ENCODE assay signal across 17 cellular contexts in genomic region chr3:130761730-130762311, GRCh38.
"Had no signal": no experiment of that assay in that cellular context is flagged by ENCODE, and none has a peak within 500 bp of the region (broad histone marks: within the 10 kb centered on the region; RNA-seq: fewer than 3 reads in every experiment).

No MANE protein-coding gene starts in this region.

- H3K27me3 ChIP-seq: ascending aorta, neutrophil, vagina had no signal

- DNase-seq: activated CD4-positive, alpha-beta T cell treated with anti-CD3 and anti-CD28 coated beads for 1 hour; activated CD4-positive, alpha-beta T cell treated with anti-CD3 and anti-CD28 coated beads, Interleukin-2, amount 50 U/mL, for 48 hours; activated naive CD4-positive, alpha-beta T cell treated with anti-CD3 and anti-CD28 coated beads for 36 hours; activated naive CD8-positive, alpha-beta T cell treated with anti-CD3 and anti-CD28 coated beads, Interleukin-2, amount 50 U/mL, for 24 hours; endodermal cell; erythroblast; mucosa of descending colon; naive thymus-derived CD4-positive, alpha-beta T cell; retina; T-helper 9 cell had no signal

- H3K4me1 ChIP-seq: ascending aorta, vagina had no signal

- H3K27ac ChIP-seq: ascending aorta, neutrophil, tibial nerve, vagina had no signal

- H3K9me3 ChIP-seq: ascending aorta, mucosa of descending colon, neutrophil, tibial nerve, vagina had no signal

- ATAC-seq: activated naive CD8-positive, alpha-beta T cell treated with anti-CD3 and anti-CD28 coated beads, Interleukin-2, amount 50 U/mL, for 24 hours; left lobe of liver; mucosa of descending colon; naive thymus-derived CD4-positive, alpha-beta T cell; stimulated activated memory B cell treated with anti-CD40 and anti-IgM and Interleukin-4, amounts not matched to agents 10 μg/mL and 1 μg/mL and 100 μg/mL, for 72 hours had no signal

- FAIRE-seq: islet of Langerhans had no signal

- H3K36me3 ChIP-seq: ascending aorta, neutrophil, tibial nerve, vagina had no signal

- H3K4me3 ChIP-seq: ascending aorta, mucosa of descending colon, tibial nerve, vagina had no signal
